Comparison of ENCODE assay signal across 1 cellular context in the genomic region with DNA sequence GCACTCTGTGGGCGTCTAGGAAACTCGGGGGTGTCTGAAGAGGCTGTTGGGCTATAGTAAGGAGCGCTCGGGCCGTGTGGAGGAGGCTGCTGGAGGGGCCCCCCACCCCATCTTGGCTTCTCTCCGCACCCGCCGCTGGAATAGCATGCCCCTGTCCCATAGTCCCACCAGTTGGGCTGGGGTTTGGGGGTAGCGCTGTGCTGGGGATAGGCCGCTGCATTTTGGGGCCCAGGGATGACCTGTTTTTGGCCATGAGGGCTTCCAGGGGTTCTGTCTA.
TF ChIP-seq lines count a peak whose summit lies in the region.

No MANE protein-coding gene starts in this region.

TF ChIP-seq in A549, 52 proteins besides CTCF, POLR2A, EP300 and RAD21 (continued from another document):
- no peak for TF ChIP-seq CHD2 (IDR thresholded peaks at IDR 0.05; ENCODE audit: low read length, partially characterized antibody)
